Comparison of ENCODE assay signal across 10 cellular contexts in the genomic region with DNA sequence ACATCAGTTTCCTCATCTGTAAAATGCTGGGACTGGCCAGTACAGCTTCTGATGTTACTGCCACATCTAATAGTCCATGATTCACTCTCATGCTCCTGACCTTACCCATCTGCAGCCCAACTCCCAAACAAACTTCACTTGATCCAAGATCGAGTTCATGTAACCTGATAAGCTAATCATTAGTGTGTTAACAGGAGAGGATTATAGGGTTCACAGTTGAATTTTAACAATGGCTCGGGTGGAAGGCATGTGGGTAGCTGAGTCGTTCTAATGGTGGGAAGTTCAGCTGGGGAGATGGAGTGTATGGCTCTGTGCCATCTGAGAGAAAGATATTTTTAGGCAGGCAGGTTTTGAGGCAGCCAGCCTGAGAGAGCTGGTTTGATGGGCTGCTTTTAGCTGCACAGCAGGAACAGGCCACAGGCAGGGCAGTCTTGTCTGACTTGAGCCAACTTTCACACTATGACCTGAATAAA. TPM values are rescaled to one million over a fixed set of nuclear protein-coding genes. Genes with fewer than 3 reads are reported as not detected.
DNase-seq lines count a peak whose midpoint lies in the region; ATAC-seq, FAIRE-seq and TF ChIP-seq lines count a peak whose summit lies in the region.
"Had no signal": no experiment of that assay in that cellular context is flagged by ENCODE, and none has a peak within 500 bp of the region (broad histone marks: within the 10 kb centered on the region; RNA-seq: fewer than 3 reads in every experiment).

No MANE protein-coding gene starts in this region.

- TF ChIP-seq CTCF in GM12878 (IDR thresholded peaks at IDR 0.05 in 2 of 3, conservative IDR thresholded peaks at IDR 0.05 in 1 of 3; ENCODE audit: control insufficient read depth in 2 of 3, extremely low read depth in 1 of 3, insufficient read depth in 1 of 3, low read depth in 3 of 3, low read length in 3 of 3) (no peak), hepatocyte (IDR thresholded peaks at IDR 0.05; ENCODE audit: poor library complexity) (no peak), sigmoid colon (IDR thresholded peaks at IDR 0.05) (no peak)

- H3K36me3 ChIP-seq in GM12878 (ENCODE audit: control insufficient read depth in 2 of 2, insufficient read depth in 2 of 2, low read length in 1 of 2) (no peaks in the 10 kb centered on the region), hepatocyte (replicated peaks; ENCODE audit: insufficient read depth, low read depth) (no peaks in the 10 kb centered on the region), sigmoid colon (no peaks in the 10 kb centered on the region)

- SMC1A ChIA-PET in GM12878 (lab: Charles Lee; ENCODE audit: uncharacterized antibody, unreplicated experiment), result interaction anchor here (1.1 to 9.1 kb wide), 16 partner anchors 10 to 455 kb away, joined by 3 to 94 read pairs (median 4); a partner anchor contains a TSS

- 42% methylated on average over 3 of the region's 3 CpGs for WGBS in GM12878 (ENCODE audit: insufficient coverage, insufficient replicate concordance, low lambda C conversion rate, missing lambda C conversion rate)
- 28% methylated on average over 3 of the region's 3 CpGs for WGBS in hepatocyte (ENCODE audit: low lambda C conversion rate, missing lambda C conversion rate)
- WGBS in sigmoid colon, 2 donors, result 63 to 68% methylated on average over 3 of the region's 3 CpGs

- ATAC-seq in GM18502 (IDR thresholded peaks at IDR 0.05; ENCODE audit: poor library complexity, unreplicated experiment), result peak; percentile 26
- peak; percentile 6 for ATAC-seq in HG03095 (IDR thresholded peaks at IDR 0.05; ENCODE audit: unreplicated experiment)
- peak; percentile 56 for ATAC-seq in GM12878

- BruUV-seq in GM12878 (replicated peaks; lab: Mats Ljungman, UMichigan), result no TSS peak

- in situ Hi-C loops in GM12878 (cut with MboI), result no loop called here

- H3K4me3 ChIP-seq in GM12878 (no peak overlapping the region), hepatocyte (no peak overlapping the region), sigmoid colon (no peak overlapping the region)

- H3K9me3 ChIP-seq in GM12878 (replicated peaks; ENCODE audit: control insufficient read depth, insufficient read depth, low read length) (no peaks in the 10 kb centered on the region), hepatocyte (ENCODE audit: low read depth) (no peaks in the 10 kb centered on the region), sigmoid colon (no peaks in the 10 kb centered on the region)

- no peak for DNase-seq in GM12878 (ENCODE audit: low read depth, low spot score)
- DNase-seq in myocyte (ENCODE audit: low read depth), result peak; percentile 91
- no peak for DNase-seq in COLO829 (ENCODE audit: low spot score)
- no peak for DNase-seq in hepatocyte (ENCODE audit: low spot score)
- no peak for DNase-seq in T-helper 2 cell treated with Interferon-gamma antibody and Interleukin-4, amounts not matched to agents 5 μg/mL and 100 μg/mL, for 36 hours (ENCODE audit: low spot score)
- DNase-seq in sigmoid colon, result no peak

- no peaks in the 10 kb centered on the region for H3K27me3 ChIP-seq in GM12878 (replicated peaks in 1 of 2; ENCODE audit: control insufficient read depth in 2 of 2, insufficient read depth in 2 of 2, low read length in 1 of 2)
- H3K27me3 ChIP-seq in hepatocyte, result no peaks in the 10 kb centered on the region
- no peaks in the 10 kb centered on the region for H3K27me3 ChIP-seq in sigmoid colon

- no peaks in the 10 kb centered on the region for H3K27me3 Mint-ChIP-seq in T-helper 2 cell treated with Interferon-gamma antibody and Interleukin-4, amounts not matched to agents 5 μg/mL and 100 μg/mL, for 36 hours (ENCODE audit: low read depth)

- RAD21 ChIA-PET in GM12878 (lab: Charles Lee; ENCODE audit: unreplicated experiment), result interaction anchor here (0.6 to 5.8 kb wide), 9 partner anchors 9 to 465 kb away, joined by 3 to 52 read pairs (median 4); a partner anchor contains a TSS

- peak overlapping the region; percentile 31 for H3K4me2 ChIP-seq in GM12878 (ENCODE audit: control insufficient read depth, insufficient read depth)
- H3K4me2 ChIP-seq in hepatocyte, result no peak overlapping the region

- no peak for TF ChIP-seq RAD21 in GM12878 (IDR thresholded peaks at IDR 0.05; ENCODE audit: insufficient read depth, low read depth, low read length)

- H3K27ac ChIP-seq in GM12878 (ENCODE audit: control insufficient read depth, insufficient read depth) (peak overlapping the region; percentile 78), hepatocyte (no peak overlapping the region), sigmoid colon (peak overlapping the region in 2 of 4 donors; percentile 8 to 22)

- H3K4me1 ChIP-seq in GM12878 (ENCODE audit: control insufficient read depth, insufficient read depth, low read length) (peaks cover 20% of the 10 kb centered on the region), hepatocyte (ENCODE audit: insufficient read depth) (peaks cover 10% of the 10 kb centered on the region), sigmoid colon (peaks cover 0 to 7% (median 2%) of the 10 kb centered on the region in 4 donors)

- POLR2A ChIA-PET in GM12878 (lab: Charles Lee), result interaction anchor here (0.6 to 6.0 kb wide), 13 partner anchors 9 to 112 kb away, joined by 3 to 76 read pairs (median 3); a partner anchor contains a TSS

- TF ChIP-seq EP300 in GM12878 (IDR thresholded peaks at IDR 0.05; ENCODE audit: borderline replicate concordance in 1 of 2, control insufficient read depth in 1 of 2, low read depth in 2 of 2, low read length in 2 of 2) (no peak), sigmoid colon (IDR thresholded peaks at IDR 0.05) (no peak)

- peak overlapping the region; percentile 75 for H2AFZ ChIP-seq in GM12878 (ENCODE audit: control insufficient read depth, low read depth, low read length)
- no peak overlapping the region for H2AFZ ChIP-seq in hepatocyte

- TF ChIP-seq POLR2A in GM12878 (IDR thresholded peaks at IDR 0.05; ENCODE audit: low read depth, low read length), result no peak
- TF ChIP-seq POLR2A in sigmoid colon (IDR thresholded peaks at IDR 0.05), result no peak

- CTCF ChIA-PET in GM12878 (lab: Yijun Ruan, JAX), result interaction anchor here (0.8 to 6.8 kb wide), 16 partner anchors 9 to 121 kb away, joined by 3 to 95 read pairs (median 6); a partner anchor contains a TSS

- no peaks in the 10 kb centered on the region for H4K20me1 ChIP-seq in GM12878 (ENCODE audit: control insufficient read depth, insufficient read depth)
- no peaks in the 10 kb centered on the region for H4K20me1 ChIP-seq in hepatocyte (ENCODE audit: insufficient read depth, poor library complexity, severe bottlenecking)

- H3K9me2 ChIP-seq in hepatocyte (replicated peaks; ENCODE audit: insufficient read depth), result no peaks in the 10 kb centered on the region

- no peak overlapping the region for H3K27ac Mint-ChIP-seq in T-helper 2 cell treated with Interferon-gamma antibody and Interleukin-4, amounts not matched to agents 5 μg/mL and 100 μg/mL, for 36 hours

- intact Hi-C loops in GM12878 (cut with micrococcal nuclease; ENCODE audit: unreplicated experiment) (no loop called here), sigmoid colon (cut with DNase I) (no loop called here)

- no peak for FAIRE-seq in GM12878 (lab: Jason Lieb, UNC)
- FAIRE-seq: bronchial epithelial cell, TTC549 had no signal

- H3K4me3 Mint-ChIP-seq in T-helper 2 cell treated with Interferon-gamma antibody and Interleukin-4, amounts not matched to agents 5 μg/mL and 100 μg/mL, for 36 hours, result no peak overlapping the region

- no peak overlapping the region for H3K9ac ChIP-seq in GM12878 (ENCODE audit: control insufficient read depth, insufficient read depth, low read length)

- H3K79me2 ChIP-seq in GM12878 (ENCODE audit: control insufficient read depth, insufficient read depth, low read length) (no peaks in the 10 kb centered on the region), hepatocyte (no peaks in the 10 kb centered on the region)

- H3K4me1 Mint-ChIP-seq in T-helper 2 cell treated with Interferon-gamma antibody and Interleukin-4, amounts not matched to agents 5 μg/mL and 100 μg/mL, for 36 hours (ENCODE audit: low read depth), result peaks cover 14% of the 10 kb centered on the region

- no peaks in the 10 kb centered on the region for H3K9me3 Mint-ChIP-seq in T-helper 2 cell treated with Interferon-gamma antibody and Interleukin-4, amounts not matched to agents 5 μg/mL and 100 μg/mL, for 36 hours

- H3K36me3 Mint-ChIP-seq in T-helper 2 cell treated with Interferon-gamma antibody and Interleukin-4, amounts not matched to agents 5 μg/mL and 100 μg/mL, for 36 hours (ENCODE audit: low read depth), result peaks cover 12% of the 10 kb centered on the region

TF ChIP-seq in GM12878, 131 proteins besides CTCF, POLR2A, EP300 and RAD21 (continues in another document):
- TF ChIP-seq TARDBP (IDR thresholded peaks at IDR 0.05; ENCODE audit: borderline replicate concordance) (no peak), WRNIP1 (IDR thresholded peaks at IDR 0.05; ENCODE audit: borderline replicate concordance, low read depth, low read length) (0 out of 2 replicates have a peak, but pooled peaks have one; percentile 0), ESRRA (IDR thresholded peaks at IDR 0.05; ENCODE audit: low read length) (no peak)

RNA-seq across cellular contexts. Expression of a gene that starts 17.6 kb away (rescaled TPM):
- total RNA-seq in GM12878 (2013; cell fraction: nucleolus; rRNA removed), result 84.1 and 88.2 TPM in 2 replicates
- 24.7 and 25.6 TPM in 2 replicates for total RNA-seq in GM12878 (2014; rRNA removed)
- 37.9 and 40.8 TPM in 2 replicates for total RNA-seq in GM12878 (2014; rRNA removed; fragmentation: Illumina TruSeq; extraction: Trizol)
- total RNA-seq in GM12878 (2021), result 33.3 and 34.6 TPM in 2 replicates
- polyA plus RNA-seq in GM12878 (2011; ENCODE audit: low read depth), result 16.9 TPM
- polyA plus RNA-seq in GM12878 (2011; rRNA removed), result 69.8 and 74.4 TPM in 2 replicates
- 42.8 and 43.2 TPM in 2 replicates for polyA plus RNA-seq in GM12878 (2011; cell fraction: cytosol; rRNA removed)
- 42.6 and 56.3 TPM in 2 replicates for polyA plus RNA-seq in GM12878 (2011; cell fraction: nucleus; rRNA removed)
- 19.1 and 28.9 TPM in 2 replicates for polyA plus RNA-seq in GM12878 (2012)
- polyA plus RNA-seq in GM12878 (2014; fragmentation: Illumina TruSeq; extraction: Trizol), result 53.8 and 62.5 TPM in 2 replicates
- 10 to 100 TPM; 18.4 to 26.6 TPM for polyA plus RNA-seq in GM12878 (2014; fragmentation: Nextera tagmentation; extraction: Ambion mirVana)
- 23.2 and 28.7 TPM in 2 replicates for polyA plus RNA-seq in GM12878 (2014; rRNA removed)
- 10 to 100 TPM; 41.1 to 43.9 TPM for polyA plus RNA-seq in GM12878 (2016; fragmentation: Nextera tagmentation; extraction: Ambion mirVana)
- 60.6 and 80.9 TPM in 2 replicates for polyA minus RNA-seq in GM12878 (2011; rRNA and poly(A)+ RNA removed)
- 21.4 and 27.0 TPM in 2 replicates for polyA minus RNA-seq in GM12878 (2011; cell fraction: cytosol; rRNA and poly(A)+ RNA removed)
- polyA minus RNA-seq in GM12878 (2011; cell fraction: nucleus; rRNA and poly(A)+ RNA removed), result 28.7 and 37.0 TPM in 2 replicates
- total RNA-seq in myocyte, result 78.2 and 107 TPM in 2 replicates
- 60.8 TPM for polyA plus RNA-seq in myocyte (2012)
- 88.3 and 112 TPM in 2 replicates for total RNA-seq in hepatocyte
- polyA plus RNA-seq in hepatocyte, result 87.3 and 90.2 TPM in 2 replicates
- 100 to 1,000 TPM in 2 of 4 donors, 10 to 100 TPM in 2; 88.1 to 103 (median 98.1) TPM for total RNA-seq in sigmoid colon
- polyA plus RNA-seq in sigmoid colon, result 10 to 100 TPM; 46.7 to 88.3 (median 69.7) TPM

Comparison
In these comparisons a context has a peak if more than half of its experiments do, and no peak if none do; other contexts are left out.
1. ATAC-seq: peak in every context shown above with its lines; median percentile 56 in GM12878; 26 in GM18502; 6 in HG03095.